19 cellular contexts compared by ENCODE assay signal in genomic region chr9:135123735-135124134, GRCh38. TPM values are rescaled to one million over a fixed set of nuclear protein-coding genes. Genes with fewer than 3 reads are reported as not detected.
DNase-seq lines count a peak whose midpoint lies in the region; ATAC-seq and TF ChIP-seq lines count a peak whose summit lies in the region.
"Had no signal": no experiment of that assay in that cellular context is flagged by ENCODE, and none has a peak within 500 bp of the region (broad histone marks: within the 10 kb centered on the region; RNA-seq: fewer than 3 reads in every experiment).

No MANE protein-coding gene starts in this region.

- H3K18ac ChIP-seq in mesendoderm (ENCODE audit: low read length), result no peak overlapping the region

- no peak overlapping the region for H3K4me3 ChIP-seq in SK-N-SH (ENCODE audit: low read depth in 2 of 2, low read length in 1 of 2)
- H3K4me3 ChIP-seq in body of pancreas, result no peak overlapping the region
- no peak overlapping the region for H3K4me3 ChIP-seq in right cardiac atrium (ENCODE audit: low read length)
- H3K4me3 ChIP-seq in mesendoderm (ENCODE audit: low read length), result no peak overlapping the region
- H3K4me3 ChIP-seq: A549 had no signal

- TF ChIP-seq EP300 in SK-N-SH (IDR thresholded peaks at IDR 0.05; ENCODE audit: borderline replicate concordance in 1 of 2, low read depth in 1 of 2, low read length in 1 of 2), result no peak

- TF ChIP-seq POLR2A in body of pancreas (IDR thresholded peaks at IDR 0.05), result no peak

- no peaks in the 10 kb centered on the region for H3K9me2 ChIP-seq in SK-N-SH

- no peak overlapping the region for H3K23ac ChIP-seq in mesendoderm (ENCODE audit: low read length)

- H3K27me3 ChIP-seq in SK-N-SH (ENCODE audit: insufficient read depth) (no peaks in the 10 kb centered on the region), body of pancreas (no peaks in the 10 kb centered on the region), right cardiac atrium (ENCODE audit: control insufficient read depth, insufficient read depth) (no peaks in the 10 kb centered on the region), mesendoderm (ENCODE audit: insufficient read depth, low read length, poor library complexity) (no peaks in the 10 kb centered on the region)

- H4K5ac ChIP-seq in mesendoderm (ENCODE audit: low read length), result no peak overlapping the region

- no peak for TF ChIP-seq RAD21 in SK-N-SH (IDR thresholded peaks at IDR 0.05; ENCODE audit: low read length)

- no peak overlapping the region for H2AFZ ChIP-seq in SK-N-SH (ENCODE audit: low read depth)

- 38% methylated on average over 6 of the region's 7 CpGs for WGBS in SK-N-SH (ENCODE audit: low lambda C conversion rate)
- 30 to 42% methylated on average over 6 to 7 of the region's 7 CpGs for WGBS in body of pancreas, 2 donors
- WGBS in right cardiac atrium, result 65% methylated on average over 7 of the region's 7 CpGs
- WGBS in mesendoderm (ENCODE audit: extremely low coverage, insufficient coverage, low lambda C conversion rate), result no CpG with 5 or more reads among the region's 7 CpGs

- CTCF ChIA-PET in SK-N-SH (lab: Yijun Ruan, JAX), result interaction anchor here (1.3 kb wide), 1 partner anchor 289 kb away, joined by 5 read pairs; no protein-coding TSS in a partner anchor

- H3K4me1 ChIP-seq in SK-N-SH (ENCODE audit: control insufficient read depth in 1 of 2, insufficient read depth in 2 of 2, low read depth in 1 of 2, low read length in 1 of 2), result peaks cover 0 to 20% of the 10 kb centered on the region in 2 experiments; a peak in 2 of 4 replicates
- H3K4me1 ChIP-seq in body of pancreas, result no peaks in the 10 kb centered on the region
- H3K4me1 ChIP-seq in right cardiac atrium (ENCODE audit: control insufficient read depth, insufficient read depth, low read length), result no peaks in the 10 kb centered on the region
- no peaks in the 10 kb centered on the region for H3K4me1 ChIP-seq in mesendoderm (ENCODE audit: control insufficient read depth, low read depth, low read length)

- no peak overlapping the region for H2AK5ac ChIP-seq in mesendoderm (ENCODE audit: low read length)

- no peaks in the 10 kb centered on the region for H3K9me3 ChIP-seq in SK-N-SH
- no peaks in the 10 kb centered on the region for H3K9me3 ChIP-seq in body of pancreas
- H3K9me3 ChIP-seq in right cardiac atrium (ENCODE audit: control insufficient read depth, low read length), result no peaks in the 10 kb centered on the region

- H3K79me2 ChIP-seq in SK-N-SH (ENCODE audit: insufficient read depth) (no peaks in the 10 kb centered on the region), mesendoderm (ENCODE audit: control insufficient read depth, insufficient read depth, low read length) (no peaks in the 10 kb centered on the region)

- POLR2A ChIA-PET in SK-N-SH (lab: Yijun Ruan, JAX), result no interaction called here

- no peak overlapping the region for H4K8ac ChIP-seq in mesendoderm (ENCODE audit: low read depth, low read length)

- H3K9ac ChIP-seq in SK-N-SH (no peak overlapping the region), mesendoderm (ENCODE audit: low read length) (no peak overlapping the region)

- H3K4ac ChIP-seq in mesendoderm (ENCODE audit: low read depth, low read length), result no peak overlapping the region

- H3K27ac ChIP-seq in SK-N-SH (ENCODE audit: low read depth in 2 of 2, low read length in 1 of 2) (no peak overlapping the region; a peak in 1 of 4 replicates), body of pancreas (peak overlapping the region in 1 of 4 donors; percentile 25), right cardiac atrium (ENCODE audit: low read length) (no peak overlapping the region), mesendoderm (ENCODE audit: low read depth, low read length) (no peak overlapping the region)
- H3K27ac ChIP-seq: A549 had no signal

- no peak overlapping the region for H2BK5ac ChIP-seq in mesendoderm (ENCODE audit: low read length)

- TF ChIP-seq CTCF in SK-N-SH (IDR thresholded peaks at IDR 0.05) (no peak), body of pancreas (IDR thresholded peaks at IDR 0.05) (no peak)

- H3K4me2 ChIP-seq in SK-N-SH (no peak overlapping the region), mesendoderm (ENCODE audit: low read length) (no peak overlapping the region)
- H3K4me2 ChIP-seq: A549 had no signal

- no peaks in the 10 kb centered on the region for H3K36me3 ChIP-seq in SK-N-SH (replicated peaks in 1 of 2; ENCODE audit: control insufficient read depth in 1 of 2, insufficient read depth in 2 of 2, low read length in 1 of 2)
- no peaks in the 10 kb centered on the region for H3K36me3 ChIP-seq in body of pancreas (replicated peaks in 1 of 2; ENCODE audit: insufficient read depth in 1 of 2, low read depth in 2 of 2)
- no peaks in the 10 kb centered on the region for H3K36me3 ChIP-seq in mesendoderm (ENCODE audit: control insufficient read depth, insufficient read depth, low read length)

- no peak overlapping the region for H2BK15ac ChIP-seq in mesendoderm (replicated peaks; ENCODE audit: low read depth)

- intact Hi-C loops in body of pancreas (cut with DNase I) (no loop called here), right cardiac atrium (cut with DNase I) (no loop called here), sciatic nerve (cut with DNase I) (no loop called here)

- H3F3A ChIP-seq in SK-N-SH (replicated peaks; ENCODE audit: insufficient read depth), result no peaks in the 10 kb centered on the region

- ATAC-seq in SK-N-SH treated with all-trans-retinoic acid at 6 μM for 48 hours (no peak), body of pancreas (peak; percentile 71), right cardiac atrium (peak; percentile 64 to 73), sciatic nerve (peak; percentile 41), GM21619 (IDR thresholded peaks at IDR 0.05; ENCODE audit: unreplicated experiment) (no peak)
- ATAC-seq: A549, HCT116 had no signal

- H4K20me1 ChIP-seq in SK-N-SH (ENCODE audit: insufficient read depth), result no peaks in the 10 kb centered on the region

- H2BK120ac ChIP-seq in mesendoderm (ENCODE audit: low read depth, low read length), result no peak overlapping the region

- no peak overlapping the region for H3K56ac ChIP-seq in mesendoderm (ENCODE audit: low read length)

- no peaks in the 10 kb centered on the region for H3K79me1 ChIP-seq in mesendoderm (ENCODE audit: low read length)

- DNase-seq in SK-N-SH, result peak; percentile 66
- peak; percentile 21 to 53 (median 35) for DNase-seq in body of pancreas
- DNase-seq in right cardiac atrium, result peak in 1 of 3 donors; percentile 35
- no peak for DNase-seq in sciatic nerve (ENCODE audit: low spot score)
- no peak for DNase-seq in glomerular visceral epithelial cell (ENCODE audit: extremely low spot score)
- DNase-seq in mesendoderm, result no peak
- DNase-seq: AML-193; CD4-positive, CD25-positive, alpha-beta regulatory T cell; DMS53; IMR-90; Kasumi-1; NCI-H1417; NCI-H2029; NCI-H524 had no signal

TF ChIP-seq in SK-N-SH, 30 proteins besides CTCF, POLR2A, EP300 and RAD21 (continues in another document):
- TF ChIP-seq GATA2 (CRISPR knock-in tag; IDR thresholded peaks at IDR 0.05) (no peak), FOSL2 (IDR thresholded peaks at IDR 0.05; ENCODE audit: borderline replicate concordance, low read depth) (no peak)

TF ChIP-seq in SK-N-SH treated with all-trans-retinoic acid at 6 μM for 48 hours, 23 proteins besides CTCF, POLR2A, EP300 and RAD21 (continues in another document):
- TF ChIP-seq ZNF70 (CRISPR knock-in tag; IDR thresholded peaks at IDR 0.05) (no peak), ZC3H10 (CRISPR knock-in tag; IDR thresholded peaks at IDR 0.05) (no peak), ESRRG (CRISPR knock-in tag; IDR thresholded peaks at IDR 0.05) (no peak), ARNTL (CRISPR knock-in tag; IDR thresholded peaks at IDR 0.05; ENCODE audit: borderline replicate concordance, low read depth) (no peak), SNAI2 (CRISPR knock-in tag; IDR thresholded peaks at IDR 0.05) (no peak), GLIS3 (CRISPR knock-in tag; IDR thresholded peaks at IDR 0.05) (no peak), CSDC2 (CRISPR knock-in tag; IDR thresholded peaks at IDR 0.05) (no peak), ZFP3 (CRISPR knock-in tag; IDR thresholded peaks at IDR 0.05) (no peak), TSHZ2 (CRISPR knock-in tag; IDR thresholded peaks at IDR 0.05) (no peak), ISL1 (CRISPR knock-in tag; IDR thresholded peaks at IDR 0.05) (no peak)

RNA-seq across cellular contexts. Expression of gene OLFM1, which starts 36.3 kb away (rescaled TPM):
- polyA plus RNA-seq in SK-N-SH (2012; rRNA removed), result 13.3 and 15.9 TPM in 2 replicates
- polyA plus RNA-seq in SK-N-SH (2012; cell fraction: cytosol; rRNA removed), result 16.6 and 17.2 TPM in 2 replicates
- 6.9 and 7.5 TPM in 2 replicates for polyA plus RNA-seq in SK-N-SH (2012; cell fraction: nucleus; rRNA removed)
- total RNA-seq in body of pancreas, result 1 to 10 TPM; 6.3 to 7.8 TPM
- 10 to 100 TPM in 2 of 4 donors, 1 to 10 TPM in 2; 8.8 to 19.0 (median 9.5) TPM for total RNA-seq in right cardiac atrium
- polyA plus RNA-seq in right cardiac atrium, result 19.1 TPM
- total RNA-seq in sciatic nerve, result 40.7 TPM
- 14.7 TPM for polyA plus RNA-seq in mesendoderm (2013, experiment 1 of 2)
- polyA plus RNA-seq in mesendoderm (2013, experiment 2 of 2), result 15.0 TPM
- total RNA-seq: CD4-positive, CD25-positive, alpha-beta regulatory T cell; OCI-LY7 had no signal
- polyA plus RNA-seq: CD4-positive, CD25-positive, alpha-beta regulatory T cell had no signal

Comparison
In these comparisons a context has a peak if more than half of its experiments do, and no peak if none do; other contexts are left out.
1. DNase-seq: peak in SK-N-SH (single experiment) and body of pancreas (4 of 4); none in sciatic nerve (single experiment), glomerular visceral epithelial cell (single experiment) and mesendoderm (single experiment).
2. ATAC-seq: peak in body of pancreas (single experiment), right cardiac atrium (2 of 2) and sciatic nerve (single experiment); none in SK-N-SH treated with all-trans-retinoic acid at 6 μM for 48 hours (single experiment) and GM21619 (single experiment).